ENCODE assay signal across 19 cellular contexts in the genomic region with DNA sequence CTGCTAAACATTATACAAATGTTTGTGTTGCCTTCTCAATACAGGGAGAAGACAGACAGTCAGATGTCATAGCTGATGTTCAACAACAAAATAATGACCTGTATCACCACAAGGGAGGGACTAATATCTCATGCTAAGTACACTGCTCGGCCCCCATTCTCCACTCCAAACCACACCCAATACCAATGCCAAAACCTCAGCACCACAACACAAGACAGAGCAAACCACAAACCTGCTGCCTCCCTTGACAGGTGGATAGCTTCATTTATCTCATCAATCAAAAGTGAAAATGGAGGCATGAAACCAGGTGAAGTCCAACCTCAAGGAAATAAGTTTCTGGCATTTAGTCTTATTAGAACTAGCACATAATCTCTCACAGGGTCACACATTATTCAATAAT.
DNase-seq lines count a peak whose midpoint lies in the region; ATAC-seq, FAIRE-seq and TF ChIP-seq lines count a peak whose summit lies in the region.
"Had no signal": no experiment of that assay in that cellular context is flagged by ENCODE, and none has a peak within 500 bp of the region (broad histone marks: within the 10 kb centered on the region; RNA-seq: fewer than 3 reads in every experiment).

No MANE protein-coding gene starts in this region.

- DNase-seq in GM19239 (ENCODE audit: insufficient read length, low spot score) (no peak), H1 (ENCODE audit: low read depth in 1 of 2, low spot score in 2 of 2) (no peak), DMS79 (lab: John Stamatoyannopoulos, UW) (no peak), dedifferentiated amniotic fluid mesenchymal stem cell (ENCODE audit: extremely low spot score) (no peak)
- DNase-seq: activated CD4-positive, alpha-beta T cell treated with anti-CD3 and anti-CD28 coated beads for 48 hours; activated CD8-positive, alpha-beta memory T cell treated with anti-CD3 and anti-CD28 coated beads, Interleukin-2, amount 50 U/mL, for 4 hours; activated effector memory CD4-positive, alpha-beta T cell treated with anti-CD3 and anti-CD28 coated beads, Interleukin-2, amount 50 U/mL, for 16 hours; dorsolateral prefrontal cortex; GF-D8; HCEC 1CT; Karpas-422; NCI-H1436 treated with DMSO at 0.1 percent for 48 hours; NCI-H774; ovary; Peyer's patch had no signal

- no peak overlapping the region for H2BK120ac ChIP-seq in H1 (replicated peaks; ENCODE audit: low read depth, low read length)

- H3K9ac ChIP-seq in H1 (replicated peaks in 1 of 4; ENCODE audit: extremely low read depth in 1 of 4, low read depth in 3 of 4, low read length in 3 of 4), result no peak overlapping the region; a peak in 1 of 7 replicates
- no peak overlapping the region for H3K9ac ChIP-seq in stomach smooth muscle (ENCODE audit: low read length in 2 of 2)

- no peak overlapping the region for H4K91ac ChIP-seq in H1 (replicated peaks; ENCODE audit: insufficient read length, low read length)

- no peak for TF ChIP-seq CTCF in H1 (IDR thresholded peaks at IDR 0.05; ENCODE audit: control extremely low read depth in 1 of 3, insufficient read depth in 1 of 3, low read depth in 1 of 3, low read length in 3 of 3)

- no peak for TF ChIP-seq RAD21 in H1 (IDR thresholded peaks at IDR 0.05 in 1 of 2, conservative IDR thresholded peaks at IDR 0.05 in 1 of 2; ENCODE audit: low read depth in 2 of 2, low read length in 2 of 2)

- H3K23me2 ChIP-seq in H1 (ENCODE audit: low read depth, low read length), result no peaks in the 10 kb centered on the region

- H4K5ac ChIP-seq in H1 (ENCODE audit: insufficient read length, low read depth, low read length), result no peak overlapping the region

- H3K79me1 ChIP-seq in H1 (ENCODE audit: low read depth, low read length), result peaks cover 16% of the 10 kb centered on the region

- peaks cover 0 to 8% of the 10 kb centered on the region in 2 experiments for H4K20me1 ChIP-seq in H1 (replicated peaks in 1 of 2; ENCODE audit: control insufficient read depth in 1 of 2, insufficient read depth in 2 of 2, low read length in 2 of 2)

- peak overlapping the region; percentile 29; the same call in 1 of the 2 replicates for H2AK5ac ChIP-seq in H1 (ENCODE audit: low read depth, low read length)

- H4K8ac ChIP-seq in H1 (ENCODE audit: extremely low read depth, insufficient read depth, low read length), result no peak overlapping the region

- TF ChIP-seq POLR2A in H1 (IDR thresholded peaks at IDR 0.05; ENCODE audit: control extremely low read depth in 1 of 2, low read depth in 2 of 2, low read length in 2 of 2), result no peak

- WGBS in H1 (ENCODE audit: extremely low coverage in 1 of 2, insufficient coverage in 1 of 2, insufficient read length in 1 of 2, insufficient replicate concordance in 2 of 2, low coverage in 1 of 2, low lambda C conversion rate in 2 of 2, missing lambda C conversion rate in 1 of 2), 2 experiments, result 80% methylated on average over 1 of the region's 1 CpG; no CpG with 5 or more reads in 1 of the 2 experiments

- ATAC-seq in HG03457 (IDR thresholded peaks at IDR 0.05; ENCODE audit: unreplicated experiment) (peak; percentile 58), GM19397 (IDR thresholded peaks at IDR 0.05; ENCODE audit: unreplicated experiment) (no peak)

- no peak for TF ChIP-seq EP300 in H1 (IDR thresholded peaks at IDR 0.05; ENCODE audit: borderline replicate concordance in 1 of 2, low read depth in 2 of 2, low read length in 2 of 2)

- CTCF ChIA-PET in H1 (lab: Charles Lee; ENCODE audit: partially characterized antibody), result interaction anchor here (0.6 to 1.3 kb wide), 6 partner anchors 26 to 232 kb away, joined by 3 to 6 read pairs (median 5); no protein-coding TSS in a partner anchor

- POLR2A ChIA-PET in H1 (lab: Charles Lee; ENCODE audit: partially characterized antibody), result no interaction called here

- H3K56ac ChIP-seq in H1 (replicated peaks; ENCODE audit: insufficient read length, low read depth, low read length), result no peak overlapping the region

- no peak overlapping the region for H3K4ac ChIP-seq in H1 (replicated peaks; ENCODE audit: insufficient read length, low read depth, low read length)

- no peak overlapping the region for H3K27ac ChIP-seq in H1 (ENCODE audit: low read depth, low read length)
- H3K27ac ChIP-seq in stomach smooth muscle (ENCODE audit: low read length), result peak overlapping the region; percentile 31
- H3K27ac ChIP-seq: ovary, Peyer's patch had no signal

- H2BK5ac ChIP-seq in H1 (ENCODE audit: low read depth, low read length), result no peak overlapping the region

- no peak overlapping the region for H3K18ac ChIP-seq in H1 (ENCODE audit: extremely low read depth, low read length)

- peaks cover 0 to 5% (median 2%) of the 10 kb centered on the region in 4 experiments; a peak in 2 of 7 replicates for H3K4me1 ChIP-seq in H1 (replicated peaks in 1 of 4; ENCODE audit: control insufficient read depth in 3 of 4, insufficient read depth in 4 of 4, low read length in 3 of 4)
- H3K4me1 ChIP-seq in stomach smooth muscle (ENCODE audit: control insufficient read depth, insufficient read depth, low read length), result peaks cover 26% of the 10 kb centered on the region

- H3K23ac ChIP-seq in H1 (ENCODE audit: insufficient read length), result no peak overlapping the region

- H3K9me3 ChIP-seq in H1 (ENCODE audit: insufficient read depth in 2 of 2, low read depth in 1 of 2, low read length in 1 of 2) (no peaks in the 10 kb centered on the region), stomach smooth muscle (ENCODE audit: control insufficient read depth in 2 of 2, low read length in 2 of 2) (no peaks in the 10 kb centered on the region)
- H3K9me3 ChIP-seq: ovary, Peyer's patch had no signal

- H2AFZ ChIP-seq in H1 (ENCODE audit: low read length), result no peak overlapping the region

- H2BK15ac ChIP-seq in H1 (ENCODE audit: low read length), result no peak overlapping the region

- no peak overlapping the region for H3K4me2 ChIP-seq in H1 (ENCODE audit: insufficient read depth in 1 of 2, low read depth in 2 of 2, low read length in 2 of 2)

- H3K14ac ChIP-seq in H1 (ENCODE audit: insufficient read length), result no peak overlapping the region

- H3K79me2 ChIP-seq in H1 (ENCODE audit: control insufficient read depth in 1 of 2, insufficient read depth in 2 of 2, low read length in 2 of 2), result peaks cover 0 to 91% of the 10 kb centered on the region in 2 experiments; a peak in 2 of 4 replicates

- FAIRE-seq in GM19239 (lab: Jason Lieb, UNC) (peak; percentile 91), H1 (lab: Jason Lieb, UNC) (no peak)
- FAIRE-seq: D721Med had no signal

- H3K36me3 ChIP-seq in H1 (ENCODE audit: control insufficient read depth in 2 of 4, insufficient read depth in 4 of 4, low read length in 3 of 4) (no peaks in the 10 kb centered on the region), stomach smooth muscle (ENCODE audit: control insufficient read depth in 2 of 2, insufficient read depth in 2 of 2, low read length in 2 of 2) (no peaks in the 10 kb centered on the region)
- H3K36me3 ChIP-seq: ovary, Peyer's patch had no signal

- H3K27me3 ChIP-seq in H1 (replicated peaks in 1 of 4; ENCODE audit: control insufficient read depth in 3 of 4, extremely low read depth in 1 of 4, insufficient read depth in 3 of 4, low read length in 3 of 4) (no peaks in the 10 kb centered on the region), stomach smooth muscle (ENCODE audit: control insufficient read depth in 1 of 2, insufficient read depth in 2 of 2, low read length in 2 of 2) (no peaks in the 10 kb centered on the region)
- H3K27me3 ChIP-seq: ovary, Peyer's patch had no signal

- H2BK20ac ChIP-seq in H1 (ENCODE audit: low read length), result no peak overlapping the region

- no peak overlapping the region for H2BK12ac ChIP-seq in H1 (ENCODE audit: low read depth, low read length)

- H3K4me3 ChIP-seq in H1 (ENCODE audit: extremely low read depth in 1 of 4, insufficient read depth in 2 of 4, low read depth in 3 of 4, low read length in 4 of 4) (no peak overlapping the region), stomach smooth muscle (ENCODE audit: low read length in 2 of 2) (no peak overlapping the region)
- H3K4me3 ChIP-seq: dorsolateral prefrontal cortex, ovary, Peyer's patch had no signal

TF ChIP-seq in H1, 55 proteins besides CTCF, POLR2A, EP300 and RAD21:
- TF ChIP-seq TEAD4 (IDR thresholded peaks at IDR 0.05; ENCODE audit: low read depth, low read length), result no peak
- TF ChIP-seq SUZ12 (IDR thresholded peaks at IDR 0.05; ENCODE audit: low read length), result no peak
- no peak for TF ChIP-seq SP2 (IDR thresholded peaks at IDR 0.05; ENCODE audit: low read length)
- TF ChIP-seq SIX5 (IDR thresholded peaks at IDR 0.05; ENCODE audit: low read depth, low read length), result no peak
- TF ChIP-seq KDM5A (IDR thresholded peaks at IDR 0.05; ENCODE audit: low read length), result no peak
- no peak for TF ChIP-seq RFX5 (IDR thresholded peaks at IDR 0.05; ENCODE audit: borderline replicate concordance, low read depth, low read length)
- TF ChIP-seq FOSL1 (IDR thresholded peaks at IDR 0.05; ENCODE audit: insufficient read depth, low read depth, low read length), result no peak
